In genomic region chr2:9364791-9365497, GRCh38 we compare ENCODE assay signal across 23 cellular contexts. TPM values are rescaled to one million over a fixed set of nuclear protein-coding genes. Genes with fewer than 3 reads are reported as not detected.
DNase-seq lines count a peak whose midpoint lies in the region; FAIRE-seq and TF ChIP-seq lines count a peak whose summit lies in the region.
"Had no signal": no experiment of that assay in that cellular context is flagged by ENCODE, and none has a peak within 500 bp of the region (broad histone marks: within the 10 kb centered on the region; RNA-seq: fewer than 3 reads in every experiment).

No MANE protein-coding gene starts in this region.

- H2BK5ac ChIP-seq in H9 (ENCODE audit: insufficient read length, low read length) = no peak overlapping the region

- H2AK5ac ChIP-seq in H9 (ENCODE audit: insufficient read length, low read length) = no peak overlapping the region

- TF ChIP-seq EP300 in tibial nerve (IDR thresholded peaks at IDR 0.05) = no peak

- H2BK120ac ChIP-seq in H9 (ENCODE audit: low read depth, low read length, poor library complexity, severe bottlenecking) = no peak overlapping the region

- FAIRE-seq in astrocyte (lab: Jason Lieb, UNC) = no peak

- no peaks in the 10 kb centered on the region for H3K4me1 ChIP-seq in H9 (ENCODE audit: insufficient read depth, low read length)
- H3K4me1 ChIP-seq in astrocyte (ENCODE audit: insufficient read depth, low read length) = peaks cover 4% of the 10 kb centered on the region
- no peaks in the 10 kb centered on the region for H3K4me1 ChIP-seq in osteoblast (ENCODE audit: insufficient read depth, low read length)
- no peaks in the 10 kb centered on the region for H3K4me1 ChIP-seq in tibial nerve
- H3K4me1 ChIP-seq: psoas muscle had no signal

- no peaks in the 10 kb centered on the region for H3K9me3 ChIP-seq in H9 (ENCODE audit: control insufficient read depth, low read depth, low read length)
- H3K9me3 ChIP-seq in astrocyte (ENCODE audit: insufficient read depth, low read depth, low read length) = no peaks in the 10 kb centered on the region
- no peaks in the 10 kb centered on the region for H3K9me3 ChIP-seq in osteoblast (ENCODE audit: low read depth, low read length)
- no peaks in the 10 kb centered on the region for H3K9me3 ChIP-seq in tibial nerve
- H3K9me3 ChIP-seq: psoas muscle had no signal

- no peak overlapping the region for H3K4me2 ChIP-seq in H9 (ENCODE audit: insufficient read depth, insufficient read length, low read length)
- H3K4me2 ChIP-seq in astrocyte (ENCODE audit: low read length) = no peak overlapping the region
- no peak overlapping the region for H3K4me2 ChIP-seq in osteoblast (ENCODE audit: insufficient read depth, low read length)

- no peak overlapping the region for H3K56ac ChIP-seq in H9 (ENCODE audit: insufficient read length, low read depth, low read length)

- no peaks in the 10 kb centered on the region for H3K23me2 ChIP-seq in H9 (ENCODE audit: insufficient read length, low read depth, low read length, poor library complexity, severe bottlenecking)

- no CpG with 5 or more reads among the region's 4 CpGs for WGBS in H9 (ENCODE audit: extremely low coverage, insufficient read length, low lambda C conversion rate)
- 56 to 61% methylated on average over 4 of the region's 4 CpGs for WGBS in tibial nerve, 2 donors

- H3K36me3 Mint-ChIP-seq in H9 (ENCODE audit: insufficient read depth in 1 of 3, low read depth in 3 of 3) (peaks cover 13 to 50% (median 21%) of the 10 kb centered on the region in 3 experiments; a peak in 6 of 7 replicates), astrocyte (ENCODE audit: low read depth, unreplicated experiment) (peaks cover 34% of the 10 kb centered on the region)
- H3K36me3 Mint-ChIP-seq: activated naive CD8-positive, alpha-beta T cell treated with anti-CD3 and anti-CD28 coated beads, Interleukin-2, amount 10 ng/mL, durations not matched to agents 7 days and 5 days; CD4-positive, alpha-beta memory T cell had no signal

- no peak overlapping the region for H4K8ac ChIP-seq in H9 (replicated peaks; ENCODE audit: insufficient read length, low read depth, low read length)

- H2AFZ ChIP-seq in H9 (ENCODE audit: low read length) (no peak overlapping the region), astrocyte (ENCODE audit: low read depth, low read length) (no peak overlapping the region), osteoblast (ENCODE audit: low read length) (no peak overlapping the region)

- no peaks in the 10 kb centered on the region for H3K79me1 ChIP-seq in H9 (ENCODE audit: insufficient read depth, low read depth, low read length, poor library complexity, severe bottlenecking)

- H3K4me1 Mint-ChIP-seq in H9 (no peaks in the 10 kb centered on the region), astrocyte (ENCODE audit: low read depth, unreplicated experiment) (peaks cover 16% of the 10 kb centered on the region)
- H3K4me1 Mint-ChIP-seq: activated naive CD8-positive, alpha-beta T cell treated with anti-CD3 and anti-CD28 coated beads, Interleukin-2, amount 10 ng/mL, durations not matched to agents 7 days and 5 days; CD4-positive, alpha-beta memory T cell; neural crest cell had no signal

- TF ChIP-seq CTCF in H9 (conservative IDR thresholded peaks at IDR 0.05) (no peak), astrocyte (IDR thresholded peaks at IDR 0.05; ENCODE audit: insufficient read depth, low read depth, low read length) (no peak), fibroblast of villous mesenchyme (IDR thresholded peaks at IDR 0.05; ENCODE audit: insufficient read depth, low read depth, low read length) (no peak), osteoblast (IDR thresholded peaks at IDR 0.05; ENCODE audit: extremely low read depth, low read depth, low read length) (no peak), tibial nerve (IDR thresholded peaks at IDR 0.05) (no peak)

- H3K36me3 ChIP-seq in astrocyte (ENCODE audit: insufficient read depth, low read length) = peaks cover 36% of the 10 kb centered on the region
- peaks cover 74% of the 10 kb centered on the region for H3K36me3 ChIP-seq in osteoblast (ENCODE audit: insufficient read depth, low read length)
- peaks cover 0 to 86% (median 0%) of the 10 kb centered on the region in 3 donors for H3K36me3 ChIP-seq in tibial nerve

- H4K5ac ChIP-seq in H9 (ENCODE audit: insufficient read length, low read depth, low read length) = no peak overlapping the region

- no peak overlapping the region for H2BK12ac ChIP-seq in H9 (ENCODE audit: insufficient read length, low read depth, low read length)

- no peak overlapping the region for H4K91ac ChIP-seq in H9 (ENCODE audit: insufficient read length, low read depth, low read length)

- no peak overlapping the region for H3T11ph ChIP-seq in H9 (ENCODE audit: low read length)

- H4K20me1 ChIP-seq in H9 (ENCODE audit: control insufficient read depth, insufficient read depth, insufficient read length) = no peaks in the 10 kb centered on the region
- peaks cover 8% of the 10 kb centered on the region for H4K20me1 ChIP-seq in astrocyte (ENCODE audit: insufficient read depth, low read length)
- no peaks in the 10 kb centered on the region for H4K20me1 ChIP-seq in osteoblast (ENCODE audit: insufficient read depth, low read length)

- H3K27ac Mint-ChIP-seq in H9 (peak overlapping the region in 2 of 3 experiments; percentile 6 to 70; a peak in 2 of 7 replicates), astrocyte (ENCODE audit: unreplicated experiment) (peak overlapping the region; percentile 66)
- H3K27ac Mint-ChIP-seq: activated naive CD8-positive, alpha-beta T cell treated with anti-CD3 and anti-CD28 coated beads, Interleukin-2, amount 10 ng/mL, durations not matched to agents 7 days and 5 days; activated T-helper 2 cell treated with anti-CD3 and anti-CD28 coated beads, Interferon-gamma antibody, Interleukin-2, Interleukin-4, amounts not matched to agents 10 μg/mL and 5 μg/mL and 100 μg/mL, durations not matched to agents 14 hours and 24 hours and 36 hours; CD4-positive, alpha-beta memory T cell had no signal

- H3K79me2 ChIP-seq in H9 (ENCODE audit: insufficient read depth, low read length) = no peaks in the 10 kb centered on the region
- no peaks in the 10 kb centered on the region for H3K79me2 ChIP-seq in astrocyte (ENCODE audit: insufficient read depth, low read length)
- peaks cover 2% of the 10 kb centered on the region for H3K79me2 ChIP-seq in osteoblast (ENCODE audit: insufficient read depth, low read length)

- H3K4me3 ChIP-seq in astrocyte (ENCODE audit: insufficient read depth, low read depth, low read length) = no peak overlapping the region
- no peak overlapping the region for H3K4me3 ChIP-seq in fibroblast of villous mesenchyme (ENCODE audit: low read depth, low read length)
- no peak overlapping the region for H3K4me3 ChIP-seq in osteoblast (ENCODE audit: insufficient read depth, low read length)
- no peak overlapping the region for H3K4me3 ChIP-seq in tibial nerve
- H3K4me3 ChIP-seq: psoas muscle had no signal

- H3K4ac ChIP-seq in H9 (ENCODE audit: low read depth, low read length) = no peak overlapping the region

- no peak for DNase-seq in H9
- DNase-seq in astrocyte (ENCODE audit: low read depth) = no peak
- peak; percentile 87 for DNase-seq in fibroblast of villous mesenchyme (ENCODE audit: low read depth)
- peak; percentile 18 for DNase-seq in osteoblast (ENCODE audit: insufficient read length, low spot score, missing footprints)
- DNase-seq in NCI-H2107 (lab: John Stamatoyannopoulos, UW) = no peak
- DNase-seq in tibial nerve (ENCODE audit: low spot score in 2 of 2) = no peak
- no peak for DNase-seq in DMS79 treated with DMSO at 0.1 percent for 48 hours (lab: John Stamatoyannopoulos, UW)
- no peak for DNase-seq in effector CD8-positive, alpha-beta T cell (lab: John Stamatoyannopoulos, UW)
- DNase-seq: activated CD4-positive, alpha-beta T cell treated with anti-CD3 and anti-CD28 coated beads for 1 hour; activated naive CD8-positive, alpha-beta T cell treated with anti-CD3 and anti-CD28 coated beads, Interleukin-2, amount 10 ng/mL, durations not matched to agents 7 days and 5 days; CD4-positive, alpha-beta memory T cell; central memory CD4-positive, alpha-beta T cell; DND-41; effector CD4-positive, alpha-beta T cell; kidney glomerular epithelial cell; NCI-H2029; NCI-H446 treated with DMSO at 0.1 percent for 48 hours; NK-92 treated with Interleukin-12 subunit alpha and Interleukin-12 subunit beta, amount 100 ng/mL, for 24 hours; psoas muscle; substantia nigra; T1000 had no signal

- H3K4me3 Mint-ChIP-seq in H9 (no peak overlapping the region), astrocyte (ENCODE audit: unreplicated experiment) (no peak overlapping the region)
- H3K4me3 Mint-ChIP-seq: activated naive CD8-positive, alpha-beta T cell treated with anti-CD3 and anti-CD28 coated beads, Interleukin-2, amount 10 ng/mL, durations not matched to agents 7 days and 5 days; CD4-positive, alpha-beta memory T cell; neural crest cell had no signal

- TF ChIP-seq POLR2A in tibial nerve (IDR thresholded peaks at IDR 0.05) = no peak

- no peak overlapping the region for H2BK15ac ChIP-seq in H9 (ENCODE audit: low read depth, low read length)

- H3K9me3 Mint-ChIP-seq in H9 (no peaks in the 10 kb centered on the region), astrocyte (ENCODE audit: unreplicated experiment) (no peaks in the 10 kb centered on the region)
- H3K9me3 Mint-ChIP-seq: activated naive CD8-positive, alpha-beta T cell treated with anti-CD3 and anti-CD28 coated beads, Interleukin-2, amount 10 ng/mL, durations not matched to agents 7 days and 5 days; activated T-helper 2 cell treated with anti-CD3 and anti-CD28 coated beads, Interferon-gamma antibody, Interleukin-2, Interleukin-4, amounts not matched to agents 10 μg/mL and 5 μg/mL and 100 μg/mL, durations not matched to agents 14 hours and 24 hours and 36 hours; neural crest cell had no signal

- no peak overlapping the region for H3K27ac ChIP-seq in H9 (ENCODE audit: insufficient read length, low read depth, low read length)
- no peak overlapping the region for H3K27ac ChIP-seq in astrocyte (ENCODE audit: low read depth, low read length)
- no peak overlapping the region for H3K27ac ChIP-seq in osteoblast (ENCODE audit: low read depth, low read length)
- H3K27ac ChIP-seq in tibial nerve = no peak overlapping the region
- H3K27ac ChIP-seq: psoas muscle had no signal

- no peak overlapping the region for H3K18ac ChIP-seq in H9 (ENCODE audit: insufficient read length, low read depth, low read length)

- no peak overlapping the region for H3K14ac ChIP-seq in H9 (ENCODE audit: insufficient read depth, low read length)

- H2BK20ac ChIP-seq in H9 (ENCODE audit: low read depth, low read length, poor library complexity, severe bottlenecking) = no peak overlapping the region

- no peak overlapping the region for H3K9ac ChIP-seq in H9 (ENCODE audit: extremely low read depth, insufficient read length, low read length)
- H3K9ac ChIP-seq in astrocyte (ENCODE audit: low read length) = no peak overlapping the region

- H3K27me3 ChIP-seq in H9 (ENCODE audit: insufficient read depth, low read length) (no peaks in the 10 kb centered on the region), astrocyte (ENCODE audit: insufficient read depth, low read length) (no peaks in the 10 kb centered on the region), osteoblast (ENCODE audit: insufficient read depth, low read length) (no peaks in the 10 kb centered on the region), tibial nerve (no peaks in the 10 kb centered on the region)

- no peaks in the 10 kb centered on the region for H3K27me3 Mint-ChIP-seq in H9 (ENCODE audit: low read depth)
- H3K27me3 Mint-ChIP-seq in astrocyte (ENCODE audit: low read depth, unreplicated experiment) = no peaks in the 10 kb centered on the region

- H3K23ac ChIP-seq in H9 (ENCODE audit: insufficient read length, low read depth, low read length) = no peak overlapping the region

RNA-seq across cellular contexts. Expression of gene ITGB1BP1, which starts 58.4 kb away (rescaled TPM):
- 38.7 and 38.9 TPM in 2 replicates for total RNA-seq in H9 (2021)
- 121 and 126 TPM in 2 replicates for total RNA-seq in astrocyte
- 25.8 and 33.2 TPM in 2 replicates for total RNA-seq in fibroblast of villous mesenchyme
- 30.8 and 32.4 TPM in 2 replicates for total RNA-seq in osteoblast
- 10 to 100 TPM; 65.9 to 97.3 (median 89.0) TPM for total RNA-seq in tibial nerve

RNA-seq across cellular contexts. Expression of gene CPSF3, which starts 58.5 kb away (rescaled TPM):
- 89.5 and 95.5 TPM in 2 replicates for total RNA-seq in H9 (2021)
- 36.2 and 40.3 TPM in 2 replicates for total RNA-seq in astrocyte
- 41.9 and 68.2 TPM in 2 replicates for total RNA-seq in fibroblast of villous mesenchyme
- total RNA-seq in osteoblast = 34.5 and 38.4 TPM in 2 replicates
- 10 to 100 TPM; 18.6 to 43.9 (median 25.0) TPM for total RNA-seq in tibial nerve

Comparison
In these comparisons a context has a peak if more than half of its experiments do, and no peak if none do; other contexts are left out.
1. DNase-seq: peak in fibroblast of villous mesenchyme (single experiment) and osteoblast (single experiment); none in H9 (single experiment), astrocyte (single experiment), NCI-H2107 (single experiment), tibial nerve (0 of 2), DMS79 treated with DMSO at 0.1 percent for 48 hours (single experiment) and effector CD8-positive, alpha-beta T cell (single experiment).